ENCODE assay signal across 12 cellular contexts in the genomic region with DNA sequence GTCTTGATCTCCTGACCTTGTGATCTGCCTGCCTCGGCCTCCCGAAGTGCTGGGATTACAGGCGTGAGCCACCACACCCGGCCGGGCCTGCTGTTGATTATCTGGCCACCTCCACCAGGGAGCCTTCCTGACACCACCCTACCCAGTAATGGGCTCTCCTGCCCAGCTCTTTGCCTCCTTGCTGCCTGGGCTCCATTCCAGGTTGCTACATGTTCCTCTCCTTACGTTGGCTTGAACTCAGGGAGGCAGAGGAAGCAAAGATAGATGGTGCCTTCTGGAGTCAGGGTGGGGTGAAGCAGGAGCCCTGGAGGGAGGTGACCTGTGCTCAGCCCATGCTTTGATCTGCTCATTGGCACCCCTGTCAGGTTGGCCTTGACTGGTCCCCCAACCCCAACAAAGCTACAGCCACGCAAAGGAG. TPM values are rescaled to one million over a fixed set of nuclear protein-coding genes. Genes with fewer than 3 reads are reported as not detected.
DNase-seq lines count a peak whose midpoint lies in the region; ATAC-seq, FAIRE-seq and TF ChIP-seq lines count a peak whose summit lies in the region.
"Had no signal": no experiment of that assay in that cellular context is flagged by ENCODE, and none has a peak within 500 bp of the region (broad histone marks: within the 10 kb centered on the region; RNA-seq: fewer than 3 reads in every experiment).

No MANE protein-coding gene starts in this region.

- peak overlapping the region; percentile 56 for H3K4me3 Mint-ChIP-seq in stimulated activated effector memory CD8-positive, alpha-beta T cell treated with anti-CD3 and anti-CD28 coated beads, Interleukin-12 subunit alpha, Interleukin-12 subunit beta, amount 100 ng/mL, for 72 hours
- H3K4me3 Mint-ChIP-seq: mesothelial cell of epicardium had no signal

- H3K9ac ChIP-seq in endothelial cell of umbilical vein (replicated peaks; ENCODE audit: extremely low read depth, insufficient read depth, low read length), result no peak overlapping the region

- no peak overlapping the region for H3K4me2 ChIP-seq in endothelial cell of umbilical vein (ENCODE audit: insufficient read depth, low read length)

- H3K9me1 ChIP-seq in endothelial cell of umbilical vein (replicated peaks; ENCODE audit: control insufficient read depth, extremely low read depth, insufficient read depth, low read length), result no peaks in the 10 kb centered on the region

- H3K4me3 ChIP-seq in heart left ventricle, result no peak overlapping the region
- no peak overlapping the region for H3K4me3 ChIP-seq in endothelial cell of umbilical vein (replicated peaks in 1 of 3; ENCODE audit: insufficient read depth in 1 of 3, low read depth in 1 of 3, low read length in 3 of 3)
- H3K4me3 ChIP-seq: colonic mucosa had no signal

- H3K4me1 ChIP-seq in heart left ventricle, result peaks cover 0 to 19% (median 0%) of the 10 kb centered on the region in 12 donors
- no peaks in the 10 kb centered on the region for H3K4me1 ChIP-seq in endothelial cell of umbilical vein (ENCODE audit: control insufficient read depth, extremely low read depth, insufficient read depth, low read length)

- no peaks in the 10 kb centered on the region for H4K20me1 ChIP-seq in endothelial cell of umbilical vein (replicated peaks; ENCODE audit: control insufficient read depth, extremely low read depth, insufficient read depth, low read length)

- ATAC-seq in heart left ventricle, result no peak
- no peak for ATAC-seq in stimulated activated effector memory CD8-positive, alpha-beta T cell treated with anti-CD3 and anti-CD28 coated beads, Interleukin-12 subunit alpha, Interleukin-12 subunit beta, amount 100 ng/mL, for 72 hours

- H3K79me2 ChIP-seq in endothelial cell of umbilical vein (ENCODE audit: control insufficient read depth, insufficient read depth, low read length), result no peaks in the 10 kb centered on the region

- peak overlapping the region in 2 of 12 donors; percentile 52 to 64 for H3K27ac ChIP-seq in heart left ventricle
- H3K27ac ChIP-seq in endothelial cell of umbilical vein (ENCODE audit: insufficient read depth, low read depth, low read length), result no peak overlapping the region
- H3K27ac ChIP-seq: colonic mucosa had no signal

- TF ChIP-seq CTCF in heart left ventricle (IDR thresholded peaks at IDR 0.05) (no peak), endothelial cell of umbilical vein (IDR thresholded peaks at IDR 0.05; ENCODE audit: extremely low read depth in 1 of 2, insufficient read depth in 1 of 2, low read depth in 1 of 2, low read length in 2 of 2) (no peak)

- peak overlapping the region; percentile 92 for H3K27ac Mint-ChIP-seq in stimulated activated effector memory CD8-positive, alpha-beta T cell treated with anti-CD3 and anti-CD28 coated beads, Interleukin-12 subunit alpha, Interleukin-12 subunit beta, amount 100 ng/mL, for 72 hours

- WGBS in heart left ventricle, 4 donors, result 61 to 79% (median 74%) methylated on average over 7 of the region's 7 CpGs

- FAIRE-seq in endothelial cell of umbilical vein (lab: Jason Lieb, UNC), result peak; percentile 62

- DNase-seq in heart left ventricle (peak in 3 of 5 donors; percentile 8 to 27 (median 26)), cardiac septum (ENCODE audit: low spot score) (no peak), OCI-M1 (lab: John Stamatoyannopoulos, UW) (peak; percentile 2), endothelial cell of umbilical vein (ENCODE audit: low read depth, low spot score) (no peak), SHP77 treated with DMSO at 0.1 percent for 48 hours (lab: John Stamatoyannopoulos, UW) (no peak)
- no peak for DNase-seq in stimulated activated effector memory CD8-positive, alpha-beta T cell treated with anti-CD3 and anti-CD28 coated beads, Interleukin-12 subunit alpha, Interleukin-12 subunit beta, amount 100 ng/mL, for 72 hours (ENCODE audit: low spot score in 2 of 2)
- DNase-seq in stimulated activated CD4-positive, alpha-beta T cell treated with anti-CD3 and anti-CD28 coated beads, Interleukin-12 subunit alpha, Interleukin-12 subunit beta, amount 100 ng/mL, for 4 hours, result no peak
- no peak for DNase-seq in stimulated activated CD4-positive, alpha-beta T cell treated with anti-CD3 and anti-CD28 coated beads, Interleukin-2, amount 100 ng/mL, for 48 hours
- DNase-seq: colonic mucosa, MM.1S, NCI-H526 treated with DMSO at 0.1 percent for 48 hours had no signal

- no peaks in the 10 kb centered on the region for H3K27me3 ChIP-seq in heart left ventricle
- H3K27me3 ChIP-seq in endothelial cell of umbilical vein (ENCODE audit: control insufficient read depth in 2 of 2, insufficient read depth in 2 of 2, low read length in 2 of 2), result no peaks in the 10 kb centered on the region
- H3K27me3 ChIP-seq: colonic mucosa had no signal

- no TSS peak for BruUV-seq in endothelial cell of umbilical vein (replicated peaks; lab: Mats Ljungman, UMichigan)

- CTCF ChIA-PET in endothelial cell of umbilical vein (lab: Charles Lee), result no interaction called here

- H3K4me1 Mint-ChIP-seq in stimulated activated effector memory CD8-positive, alpha-beta T cell treated with anti-CD3 and anti-CD28 coated beads, Interleukin-12 subunit alpha, Interleukin-12 subunit beta, amount 100 ng/mL, for 72 hours, result peaks cover 26% of the 10 kb centered on the region
- H3K4me1 Mint-ChIP-seq: mesothelial cell of epicardium had no signal

- intact Hi-C loops in heart left ventricle (cut with DNase I) (no loop called here), cardiac septum (cut with DNase I) (no loop called here), endothelial cell of umbilical vein (cut with micrococcal nuclease) (no loop called here)

- no peak overlapping the region for H2AFZ ChIP-seq in endothelial cell of umbilical vein (ENCODE audit: low read depth, low read length)

- POLR2A ChIA-PET in endothelial cell of umbilical vein (lab: Charles Lee), result no interaction called here

- peaks cover 0 to 51% (median 46%) of the 10 kb centered on the region in 9 donors for H3K36me3 ChIP-seq in heart left ventricle
- H3K36me3 ChIP-seq in endothelial cell of umbilical vein (ENCODE audit: control insufficient read depth in 2 of 2, extremely low read depth in 1 of 2, insufficient read depth in 2 of 2, low read length in 2 of 2), result peaks cover 5 to 44% of the 10 kb centered on the region in 2 experiments
- H3K36me3 ChIP-seq: colonic mucosa had no signal

- no peaks in the 10 kb centered on the region for H3K9me3 Mint-ChIP-seq in stimulated activated effector memory CD8-positive, alpha-beta T cell treated with anti-CD3 and anti-CD28 coated beads, Interleukin-12 subunit alpha, Interleukin-12 subunit beta, amount 100 ng/mL, for 72 hours
- H3K9me3 Mint-ChIP-seq: mesothelial cell of epicardium had no signal

- H3K36me3 Mint-ChIP-seq in stimulated activated effector memory CD8-positive, alpha-beta T cell treated with anti-CD3 and anti-CD28 coated beads, Interleukin-12 subunit alpha, Interleukin-12 subunit beta, amount 100 ng/mL, for 72 hours, result peaks cover 63% of the 10 kb centered on the region

- TF ChIP-seq POLR2A in heart left ventricle (IDR thresholded peaks at IDR 0.05) (no peak), endothelial cell of umbilical vein (IDR thresholded peaks at IDR 0.05; ENCODE audit: low read depth, low read length) (no peak)

- no peaks in the 10 kb centered on the region for H3K9me3 ChIP-seq in heart left ventricle
- H3K9me3 ChIP-seq in endothelial cell of umbilical vein (replicated peaks; ENCODE audit: control insufficient read depth, insufficient read depth, low read length), result no peaks in the 10 kb centered on the region
- H3K9me3 ChIP-seq: colonic mucosa had no signal

- dilution Hi-C loops in endothelial cell of umbilical vein (cut with MboI; ENCODE audit: extremely low pct_ligation_motif_present, low sequenced_read_pairs), result no loop called here

RNA-seq across cellular contexts. Expression of gene FLNA, which starts 26.3 kb away (rescaled TPM):
- total RNA-seq in heart left ventricle (100 to 1,000 TPM; 155 to 465 (median 234) TPM), cardiac septum (347 TPM), endothelial cell of umbilical vein (1,474 and 1,671 TPM in 2 replicates)
- polyA plus RNA-seq in heart left ventricle (100 to 1,000 TPM; 226 to 274 TPM), endothelial cell of umbilical vein (658 and 817 TPM in 2 replicates)
- 586 and 692 TPM in 2 replicates for polyA plus RNA-seq in endothelial cell of umbilical vein (2011; cell fraction: cytosol; rRNA removed)
- polyA plus RNA-seq in endothelial cell of umbilical vein (2011; cell fraction: nucleus; rRNA removed), result 1,827 and 2,405 TPM in 2 replicates
- polyA plus RNA-seq in endothelial cell of umbilical vein (2012), result 942 and 1,144 TPM in 2 replicates
- polyA minus RNA-seq in endothelial cell of umbilical vein, result 2,274 and 2,423 TPM in 2 replicates
- polyA minus RNA-seq in endothelial cell of umbilical vein (2011; cell fraction: cytosol; rRNA and poly(A)+ RNA removed), result 691 TPM
- 948 and 1,772 TPM in 2 replicates for polyA minus RNA-seq in endothelial cell of umbilical vein (2011; cell fraction: nucleus; rRNA and poly(A)+ RNA removed)

RNA-seq across cellular contexts. Expression of gene EMD, which starts 31.0 kb away (rescaled TPM):
- total RNA-seq in heart left ventricle (10 to 100 TPM; 37.6 to 76.8 (median 52.8) TPM), cardiac septum (66.2 TPM), endothelial cell of umbilical vein (71.5 and 76.8 TPM in 2 replicates)
- polyA plus RNA-seq in heart left ventricle (100 to 1,000 TPM in 1 of 2 donors, 10 to 100 TPM in 1; 71.9 to 152 TPM), endothelial cell of umbilical vein (47.0 and 50.6 TPM in 2 replicates)
- 62.3 and 65.3 TPM in 2 replicates for polyA plus RNA-seq in endothelial cell of umbilical vein (2011; cell fraction: cytosol; rRNA removed)
- 58.2 and 63.0 TPM in 2 replicates for polyA plus RNA-seq in endothelial cell of umbilical vein (2011; cell fraction: nucleus; rRNA removed)
- polyA plus RNA-seq in endothelial cell of umbilical vein (2012), result 69.6 and 87.5 TPM in 2 replicates
- 34.2 and 47.7 TPM in 2 replicates for polyA minus RNA-seq in endothelial cell of umbilical vein
- 56.5 TPM for polyA minus RNA-seq in endothelial cell of umbilical vein (2011; cell fraction: cytosol; rRNA and poly(A)+ RNA removed)
- 14.7 and 18.9 TPM in 2 replicates for polyA minus RNA-seq in endothelial cell of umbilical vein (2011; cell fraction: nucleus; rRNA and poly(A)+ RNA removed)

RNA-seq across cellular contexts. Expression of gene RPL10, which starts 50.1 kb away (rescaled TPM):
- 1,000 to 10,000 TPM; 1,381 to 3,072 (median 2,052) TPM for total RNA-seq in heart left ventricle
- 1,000 to 10,000 TPM; 2,362 to 5,995 TPM for polyA plus RNA-seq in heart left ventricle
- total RNA-seq in cardiac septum, result 1,520 TPM
- total RNA-seq in endothelial cell of umbilical vein, result 2,493 and 2,979 TPM in 2 replicates
- polyA plus RNA-seq in endothelial cell of umbilical vein, result 6,375 and 7,586 TPM in 2 replicates
- polyA plus RNA-seq in endothelial cell of umbilical vein (2011; cell fraction: cytosol; rRNA removed), result 8,116 and 9,197 TPM in 2 replicates
- 2,307 and 2,831 TPM in 2 replicates for polyA plus RNA-seq in endothelial cell of umbilical vein (2011; cell fraction: nucleus; rRNA removed)
- polyA plus RNA-seq in endothelial cell of umbilical vein (2012), result 3,703 and 5,650 TPM in 2 replicates
- 1,869 and 2,194 TPM in 2 replicates for polyA minus RNA-seq in endothelial cell of umbilical vein
- polyA minus RNA-seq in endothelial cell of umbilical vein (2011; cell fraction: cytosol; rRNA and poly(A)+ RNA removed), result 1,135 TPM
- 299 and 338 TPM in 2 replicates for polyA minus RNA-seq in endothelial cell of umbilical vein (2011; cell fraction: nucleus; rRNA and poly(A)+ RNA removed)

RNA-seq across cellular contexts. Expression of gene TKTL1, which starts 52.5 kb away (rescaled TPM):
- total RNA-seq in heart left ventricle (10 to 100 TPM in 2 of 9 donors, 1 to 10 TPM in 7; 2.0 to 13.4 (median 7.7) TPM), cardiac septum (3.2 TPM), endothelial cell of umbilical vein (not detected in 2 replicates)
- polyA plus RNA-seq in heart left ventricle (10 to 100 TPM in 1 of 2 donors, 1 to 10 TPM in 1; 2.9 to 10.2 TPM), endothelial cell of umbilical vein (0.03 TPM in 1 of 2 replicates, not detected in the other)
- polyA plus RNA-seq in endothelial cell of umbilical vein (2011; cell fraction: cytosol; rRNA removed), result not detected in 2 replicates
- not detected in 2 replicates for polyA plus RNA-seq in endothelial cell of umbilical vein (2011; cell fraction: nucleus; rRNA removed)
- polyA plus RNA-seq in endothelial cell of umbilical vein (2012), result 0.07 TPM in 1 of 2 replicates, not detected in the other
- polyA minus RNA-seq in endothelial cell of umbilical vein, result not detected in 2 replicates
- not detected for polyA minus RNA-seq in endothelial cell of umbilical vein (2011; cell fraction: cytosol; rRNA and poly(A)+ RNA removed)
- not detected in 2 replicates for polyA minus RNA-seq in endothelial cell of umbilical vein (2011; cell fraction: nucleus; rRNA and poly(A)+ RNA removed)
- total RNA-seq: colonic mucosa had no signal

RNA-seq across cellular contexts. Expression of gene TEX28, which starts 53.2 kb away (rescaled TPM):
- total RNA-seq in heart left ventricle, result not detected
- polyA plus RNA-seq in heart left ventricle, result not detected
- not detected for total RNA-seq in cardiac septum
- total RNA-seq in endothelial cell of umbilical vein, result not detected in 2 replicates
- polyA plus RNA-seq in endothelial cell of umbilical vein, result not detected in 2 replicates
- not detected in 2 replicates for polyA plus RNA-seq in endothelial cell of umbilical vein (2011; cell fraction: cytosol; rRNA removed)
- not detected in 2 replicates for polyA plus RNA-seq in endothelial cell of umbilical vein (2011; cell fraction: nucleus; rRNA removed)
- polyA plus RNA-seq in endothelial cell of umbilical vein (2012), result not detected in 2 replicates
- polyA minus RNA-seq in endothelial cell of umbilical vein, result not detected in 2 replicates
- not detected for polyA minus RNA-seq in endothelial cell of umbilical vein (2011; cell fraction: cytosol; rRNA and poly(A)+ RNA removed)
- not detected in 2 replicates for polyA minus RNA-seq in endothelial cell of umbilical vein (2011; cell fraction: nucleus; rRNA and poly(A)+ RNA removed)
- total RNA-seq: colonic mucosa, mesothelial cell of epicardium had no signal

Comparison
In these comparisons a context has a peak if more than half of its experiments do, and no peak if none do; other contexts are left out.
1. DNase-seq: peak in heart left ventricle (3 of 5) and OCI-M1 (single experiment); none in cardiac septum (single experiment), endothelial cell of umbilical vein (single experiment), stimulated activated effector memory CD8-positive, alpha-beta T cell treated with anti-CD3 and anti-CD28 coated beads, Interleukin-12 subunit alpha, Interleukin-12 subunit beta, amount 100 ng/mL, for 72 hours (0 of 2), stimulated activated CD4-positive, alpha-beta T cell treated with anti-CD3 and anti-CD28 coated beads, Interleukin-12 subunit alpha, Interleukin-12 subunit beta, amount 100 ng/mL, for 4 hours (single experiment), stimulated activated CD4-positive, alpha-beta T cell treated with anti-CD3 and anti-CD28 coated beads, Interleukin-2, amount 100 ng/mL, for 48 hours (0 of 2) and SHP77 treated with DMSO at 0.1 percent for 48 hours (single experiment).